In genomic region chr15:76158250-76158649, GRCh38 we compare ENCODE assay signal across 22 cellular contexts.
A peak's percentile ranks its signal among the peaks of the same experiment; 100 is the strongest.
DNase-seq lines count a peak whose midpoint lies in the region; ATAC-seq, FAIRE-seq and TF ChIP-seq lines count a peak whose summit lies in the region.
"Had no signal": no experiment of that assay in that cellular context is flagged by ENCODE, and none has a peak within 500 bp of the region (broad histone marks: within the 10 kb centered on the region; RNA-seq: fewer than 3 reads in every experiment).

No MANE protein-coding gene starts in this region.

- no peak overlapping the region for H3K4me3 ChIP-seq in BJ (ENCODE audit: low read depth, low read length)
- no peak overlapping the region for H3K4me3 ChIP-seq in HEK293 (ENCODE audit: low read depth, low read length)
- no peak overlapping the region for H3K4me3 ChIP-seq in effector memory CD4-positive, alpha-beta T cell (ENCODE audit: insufficient read depth, low read depth, low read length, poor library complexity, severe bottlenecking)
- H3K4me3 ChIP-seq in WERI-Rb-1 (ENCODE audit: low read depth, low read length), result no peak overlapping the region
- H3K4me3 ChIP-seq: GM12878, K562 had no signal

- CTCF ChIA-PET in BJ (lab: Yijun Ruan, JAX) (interaction anchor here (0.7 to 1.5 kb wide), 5 partner anchors 8 to 21 kb away, joined by 3 to 4 read pairs (median 4); no protein-coding TSS in a partner anchor), HEK293 (lab: Yijun Ruan, JAX) (interaction anchor here (0.7 to 11.1 kb wide), 5 partner anchors 9 to 615 kb away, joined by 3 to 107 read pairs (median 4); no protein-coding TSS in a partner anchor)

- H3K9me3 Mint-ChIP-seq in nephron, result no peaks in the 10 kb centered on the region
- H3K9me3 Mint-ChIP-seq: CD14-positive monocyte; CD8-positive, alpha-beta T cell; H9; HFFc6 had no signal

- no peak for ATAC-seq in GM21717 (IDR thresholded peaks at IDR 0.05; ENCODE audit: unreplicated experiment)
- ATAC-seq: CD8-positive, alpha-beta T cell; GM12878; K562 had no signal

- FAIRE-seq in endometrium (lab: Jason Lieb, UNC), result peak; percentile 4
- FAIRE-seq: GM12878, H1, K562 had no signal

- peaks cover 43% of the 10 kb centered on the region for H3K27me3 Mint-ChIP-seq in nephron (ENCODE audit: low read depth)

- TF ChIP-seq CTCF in BJ (IDR thresholded peaks at IDR 0.05; ENCODE audit: insufficient read depth, low read depth, low read length) (no peak), HEK293 (tag by site-specific recombination; IDR thresholded peaks at IDR 0.05) (no peak), nephron (IDR thresholded peaks at IDR 0.05; ENCODE audit: unreplicated experiment in 3 of 3) (no peak), WERI-Rb-1 (IDR thresholded peaks at IDR 0.05; ENCODE audit: low read depth, low read length) (no peak)

- POLR2A ChIA-PET in BJ (lab: Charles Lee) (no interaction called here), HEK293 (lab: Yijun Ruan, JAX) (interaction anchor here (0.6 kb wide), 1 partner anchor 58 kb away, joined by 3 read pairs; no protein-coding TSS in a partner anchor)

- no peaks in the 10 kb centered on the region for H3K9me3 ChIP-seq in HEK293 (ENCODE audit: control insufficient read depth, insufficient read depth, low read depth, low read length)
- no peaks in the 10 kb centered on the region for H3K9me3 ChIP-seq in effector memory CD4-positive, alpha-beta T cell (ENCODE audit: control insufficient read depth, low read length)
- H3K9me3 ChIP-seq in WERI-Rb-1 (ENCODE audit: severe bottlenecking), result no peaks in the 10 kb centered on the region
- H3K9me3 ChIP-seq: BE2C had no signal

- H3K4me3 Mint-ChIP-seq in nephron, result peak overlapping the region in 1 of 3 experiments; percentile 13
- H3K4me3 Mint-ChIP-seq: CD14-positive monocyte; CD8-positive, alpha-beta T cell; H9; HFFc6 had no signal

- peak; percentile 84 for DNase-seq in BJ (ENCODE audit: low read depth)
- no peak for DNase-seq in effector memory CD4-positive, alpha-beta T cell
- no peak for DNase-seq in AG08396 (ENCODE audit: low spot score)
- DNase-seq in WERI-Rb-1, result no peak
- DNase-seq: 8988T; BE2C; Calu3; CD8-positive, alpha-beta T cell; DMS79 treated with DMSO at 0.1 percent for 48 hours; EL; H9; HFFc6; IMR-90 had no signal

- H3K27me3 ChIP-seq in BJ (ENCODE audit: control insufficient read depth, insufficient read depth, low read length), result no peaks in the 10 kb centered on the region
- no peaks in the 10 kb centered on the region for H3K27me3 ChIP-seq in effector memory CD4-positive, alpha-beta T cell (replicated peaks; ENCODE audit: control insufficient read depth, insufficient read depth, low read length, poor library complexity, severe bottlenecking)
- no peaks in the 10 kb centered on the region for H3K27me3 ChIP-seq in WERI-Rb-1 (ENCODE audit: insufficient read depth, low read depth, severe bottlenecking)
- H3K27me3 ChIP-seq: BE2C had no signal

- no peaks in the 10 kb centered on the region for H3K36me3 Mint-ChIP-seq in nephron (ENCODE audit: low read depth)
- H3K36me3 Mint-ChIP-seq: CD14-positive monocyte; CD8-positive, alpha-beta T cell had no signal

- H3K4me1 ChIP-seq in HEK293 (ENCODE audit: control insufficient read depth, insufficient read depth, low read length), result peaks cover 16% of the 10 kb centered on the region
- H3K4me1 ChIP-seq in effector memory CD4-positive, alpha-beta T cell (ENCODE audit: control insufficient read depth, insufficient read depth, low read length, poor library complexity, severe bottlenecking), result no peaks in the 10 kb centered on the region
- H3K4me1 ChIP-seq: BE2C had no signal

- peaks cover 23% of the 10 kb centered on the region for H3K4me1 Mint-ChIP-seq in nephron

- H3K36me3 ChIP-seq in BJ (ENCODE audit: control insufficient read depth, insufficient read depth, low read length) (no peaks in the 10 kb centered on the region), HEK293 (ENCODE audit: control insufficient read depth in 2 of 2, insufficient read depth in 1 of 2, low read length in 2 of 2) (no peaks in the 10 kb centered on the region), WERI-Rb-1 (no peaks in the 10 kb centered on the region)
- no peaks in the 10 kb centered on the region for H3K36me3 ChIP-seq in effector memory CD4-positive, alpha-beta T cell (ENCODE audit: control insufficient read depth, insufficient read depth, low read length)
- H3K36me3 ChIP-seq: BE2C had no signal

- peak overlapping the region; percentile 1 to 74 (median 42) for H3K27ac Mint-ChIP-seq in nephron
- H3K27ac Mint-ChIP-seq: CD8-positive, alpha-beta T cell; H9; HFFc6 had no signal

- H3K27ac ChIP-seq in HEK293 (ENCODE audit: extremely low read depth, low read depth, low read length), result no peak overlapping the region
- no peak overlapping the region for H3K27ac ChIP-seq in effector memory CD4-positive, alpha-beta T cell (ENCODE audit: insufficient read depth, low read length, poor library complexity, severe bottlenecking)
- no peak overlapping the region for H3K27ac ChIP-seq in WERI-Rb-1
- H3K27ac ChIP-seq: HL-60 had no signal

TF ChIP-seq in HEK293, 187 proteins besides CTCF, POLR2A, EP300 and RAD21:
- TF ChIP-seq ZFHX2 (tag by site-specific recombination; conservative IDR thresholded peaks at IDR 0.05) (peak; percentile 42), ZSCAN30 (tag by site-specific recombination; IDR thresholded peaks at IDR 0.05) (peak; percentile 34; the same call in 1 of the 2 replicates), ZNF549 (tag by site-specific recombination; IDR thresholded peaks at IDR 0.05) (no peak), ZEB2 (tag by site-specific recombination; IDR thresholded peaks at IDR 0.05) (no peak), ZNF639 (tag by site-specific recombination; IDR thresholded peaks at IDR 0.05) (no peak), GLIS1 (tag by site-specific recombination; IDR thresholded peaks at IDR 0.05) (0 out of 2 replicates have a peak, but pooled peaks have one; percentile 23), FEZF1 (tag by site-specific recombination; IDR thresholded peaks at IDR 0.05) (peak; percentile 46; the same call in 1 of the 2 replicates), ZSCAN16 (tag by site-specific recombination; IDR thresholded peaks at IDR 0.05) (no peak), EGR2 (tag by site-specific recombination; IDR thresholded peaks at IDR 0.05; ENCODE audit: low read depth) (peak; percentile 22; the same call in 1 of the 2 replicates)
